In the genomic region with DNA sequence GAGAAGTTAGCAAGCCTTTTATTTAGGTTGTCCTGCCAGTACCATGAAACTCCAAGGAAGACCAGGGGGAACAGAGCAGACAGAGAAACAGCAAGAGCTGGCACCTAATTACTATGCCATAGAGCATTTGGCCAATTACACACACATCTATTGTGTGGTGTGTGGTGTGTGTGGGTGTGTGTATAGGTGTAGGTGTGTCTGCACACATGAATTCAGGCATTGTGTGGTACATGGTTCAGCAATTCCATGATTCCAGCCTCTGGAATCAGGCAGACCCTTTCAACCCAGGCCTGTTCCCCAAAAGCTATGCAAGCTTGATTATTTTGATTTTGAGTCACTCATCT, we compare ENCODE assay signal across 1 cellular context.
TF ChIP-seq lines count a peak whose summit lies in the region.

No MANE protein-coding gene starts in this region.

TF ChIP-seq in H1, 55 proteins besides CTCF, POLR2A, EP300 and RAD21:
- no peak for TF ChIP-seq TAF7 (optimal IDR thresholded peaks at IDR 0.05; ENCODE audit: borderline replicate concordance, low read depth, low read length)
- TF ChIP-seq KDM5A (IDR thresholded peaks at IDR 0.05; ENCODE audit: low read length) = no peak
- TF ChIP-seq SUZ12 (IDR thresholded peaks at IDR 0.05; ENCODE audit: low read length) = no peak
- TF ChIP-seq KDM1A (IDR thresholded peaks at IDR 0.05; ENCODE audit: borderline replicate concordance, low read length) = no peak
- no peak for TF ChIP-seq BACH1 (IDR thresholded peaks at IDR 0.05; ENCODE audit: low read length)
- TF ChIP-seq ATF2 (IDR thresholded peaks at IDR 0.05; ENCODE audit: low read length) = no peak
- TF ChIP-seq ZNF274 (IDR thresholded peaks at IDR 0.05; ENCODE audit: borderline replicate concordance, extremely low read depth, low read length) = no peak
- TF ChIP-seq ASH2L (IDR thresholded peaks at IDR 0.05; ENCODE audit: low read length) = no peak
- TF ChIP-seq CBX5 (IDR thresholded peaks at IDR 0.05; ENCODE audit: low read depth, low read length) = no peak
- no peak for TF ChIP-seq BRCA1 (IDR thresholded peaks at IDR 0.05; ENCODE audit: low read depth, low read length)
- no peak for TF ChIP-seq SP1 (IDR thresholded peaks at IDR 0.05; ENCODE audit: low read depth, low read length)
